Comparison of ENCODE assay signal across 1 cellular context in the genomic region with DNA sequence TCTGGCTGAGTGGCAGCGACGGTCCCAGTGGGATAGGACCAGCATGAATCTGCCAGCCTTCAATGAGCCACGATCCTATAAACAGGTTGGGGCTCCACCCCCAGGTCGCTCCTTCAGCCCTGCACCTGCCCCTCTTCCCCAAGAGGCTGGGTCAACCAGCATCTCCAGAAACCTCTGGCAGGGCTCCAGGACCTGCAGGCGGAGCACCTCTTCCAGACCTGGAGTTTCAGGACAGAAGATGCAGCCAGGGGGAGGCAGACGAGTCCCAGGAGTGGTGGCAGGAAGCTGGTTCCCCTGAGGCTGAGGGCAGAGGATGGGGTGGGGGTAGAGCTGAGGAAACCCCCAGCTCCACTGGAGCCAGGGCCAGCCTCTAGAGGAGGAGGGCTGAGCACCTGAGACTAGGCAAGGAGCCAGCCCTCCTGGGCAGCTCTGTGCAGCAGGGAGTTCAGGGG.
TF ChIP-seq lines count a peak whose summit lies in the region.

A gene with protein sequence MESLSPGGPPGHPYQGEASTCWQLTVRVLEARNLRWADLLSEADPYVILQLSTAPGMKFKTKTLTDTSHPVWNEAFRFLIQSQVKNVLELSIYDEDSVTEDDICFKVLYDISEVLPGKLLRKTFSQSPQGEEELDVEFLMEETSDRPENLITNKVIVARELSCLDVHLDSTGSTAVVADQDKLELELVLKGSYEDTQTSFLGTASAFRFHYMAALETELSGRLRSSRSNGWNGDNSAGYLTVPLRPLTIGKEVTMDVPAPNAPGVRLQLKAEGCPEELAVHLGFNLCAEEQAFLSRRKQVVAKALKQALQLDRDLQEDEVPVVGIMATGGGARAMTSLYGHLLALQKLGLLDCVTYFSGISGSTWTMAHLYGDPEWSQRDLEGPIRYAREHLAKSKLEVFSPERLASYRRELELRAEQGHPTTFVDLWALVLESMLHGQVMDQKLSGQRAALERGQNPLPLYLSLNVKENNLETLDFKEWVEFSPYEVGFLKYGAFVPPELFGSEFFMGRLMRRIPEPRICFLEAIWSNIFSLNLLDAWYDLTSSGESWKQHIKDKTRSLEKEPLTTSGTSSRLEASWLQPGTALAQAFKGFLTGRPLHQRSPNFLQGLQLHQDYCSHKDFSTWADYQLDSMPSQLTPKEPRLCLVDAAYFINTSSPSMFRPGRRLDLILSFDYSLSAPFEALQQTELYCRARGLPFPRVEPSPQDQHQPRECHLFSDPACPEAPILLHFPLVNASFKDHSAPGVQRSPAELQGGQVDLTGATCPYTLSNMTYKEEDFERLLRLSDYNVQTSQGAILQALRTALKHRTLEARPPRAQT (minus strand): TSS at position 51 of the 452 bp plus-strand sequence. CDS start 103 bp downstream, outside the sequence.

TF ChIP-seq in HepG2, 621 proteins besides CTCF, POLR2A, EP300 and RAD21 (continued from another document):
- TF ChIP-seq, protein P1, sequence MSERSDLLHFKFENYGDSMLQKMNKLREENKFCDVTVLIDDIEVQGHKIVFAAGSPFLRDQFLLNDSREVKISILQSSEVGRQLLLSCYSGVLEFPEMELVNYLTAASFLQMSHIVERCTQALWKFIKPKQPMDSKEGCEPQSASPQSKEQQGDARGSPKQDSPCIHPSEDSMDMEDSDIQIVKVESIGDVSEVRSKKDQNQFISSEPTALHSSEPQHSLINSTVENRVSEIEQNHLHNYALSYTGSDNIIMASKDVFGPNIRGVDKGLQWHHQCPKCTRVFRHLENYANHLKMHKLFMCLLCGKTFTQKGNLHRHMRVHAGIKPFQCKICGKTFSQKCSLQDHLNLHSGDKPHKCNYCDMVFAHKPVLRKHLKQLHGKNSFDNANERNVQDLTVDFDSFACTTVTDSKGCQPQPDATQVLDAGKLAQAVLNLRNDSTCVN (CRISPR knock-in tag; IDR thresholded peaks at IDR 0.05; ENCODE audit: borderline replicate concordance): peak; percentile 34; the same call in 1 of the 2 replicates
- TF ChIP-seq PHF20 (CRISPR knock-in tag; IDR thresholded peaks at IDR 0.05) (no peak), STAG1 (CRISPR knock-in tag; IDR thresholded peaks at IDR 0.05) (peak; percentile 54), ZNF263 (CRISPR knock-in tag; IDR thresholded peaks at IDR 0.05) (peak; percentile 45; the same call in 1 of the 2 replicates)
